12 cellular contexts compared by ENCODE assay signal in the genomic region with DNA sequence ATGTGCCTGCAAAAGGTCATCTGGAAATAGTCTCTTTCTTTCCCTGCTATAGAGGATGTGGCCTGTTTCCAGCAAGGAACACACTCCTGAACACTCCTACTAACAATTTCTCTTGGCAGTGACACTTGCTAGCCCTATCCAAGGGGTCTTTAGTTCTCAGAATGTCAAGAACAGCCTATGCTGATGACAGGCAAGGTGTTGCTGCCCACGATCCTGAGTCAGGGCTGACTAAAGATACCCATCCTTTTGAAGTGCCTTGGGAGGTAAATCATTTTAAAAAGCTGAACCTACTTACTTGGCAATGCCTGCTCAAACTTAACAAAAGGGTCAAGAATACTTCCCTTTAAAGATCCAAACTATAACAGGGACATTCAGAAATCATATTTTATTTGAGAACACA.
"Had no signal": no experiment of that assay in that cellular context is flagged by ENCODE, and none has a peak within 500 bp of the region (broad histone marks: within the 10 kb centered on the region; RNA-seq: fewer than 3 reads in every experiment).

No MANE protein-coding gene starts in this region.

- H3K36me3 Mint-ChIP-seq: memory B cell, natural killer cell had no signal

- ATAC-seq: gastroesophageal sphincter, natural killer cell, Right ventricle myocardium inferior had no signal

- H3K4me1 Mint-ChIP-seq: memory B cell had no signal

- H3K4me3 Mint-ChIP-seq: dendritic cell treated with granulocyte-macrophage colony-stimulating factor and Interleukin-4, amounts not matched to agents 40 ng/mL and 50 ng/mL, for 4 days; memory B cell; natural killer cell had no signal

- DNase-seq: activated CD8-positive, alpha-beta memory T cell treated with anti-CD3 and anti-CD28 coated beads, Interleukin-2, amount 50 U/mL, for 4 hours; activated gamma-delta T cell; cerebellar nuclear complex; left ventricle myocardium inferior; natural killer cell; stimulated activated naive CD4-positive, alpha-beta T cell; T-helper 1 cell; testis had no signal

- H3K9me3 Mint-ChIP-seq: dendritic cell treated with granulocyte-macrophage colony-stimulating factor and Interleukin-4, amounts not matched to agents 40 ng/mL and 50 ng/mL, for 4 days had no signal

- H3K27me3 Mint-ChIP-seq: dendritic cell treated with granulocyte-macrophage colony-stimulating factor and Interleukin-4, amounts not matched to agents 40 ng/mL and 50 ng/mL, for 4 days; memory B cell had no signal

- H3K27ac Mint-ChIP-seq: dendritic cell treated with granulocyte-macrophage colony-stimulating factor and Interleukin-4, amounts not matched to agents 40 ng/mL and 50 ng/mL, for 4 days; memory B cell; natural killer cell had no signal
